ENCODE assay signal across 8 cellular contexts in the genomic region with DNA sequence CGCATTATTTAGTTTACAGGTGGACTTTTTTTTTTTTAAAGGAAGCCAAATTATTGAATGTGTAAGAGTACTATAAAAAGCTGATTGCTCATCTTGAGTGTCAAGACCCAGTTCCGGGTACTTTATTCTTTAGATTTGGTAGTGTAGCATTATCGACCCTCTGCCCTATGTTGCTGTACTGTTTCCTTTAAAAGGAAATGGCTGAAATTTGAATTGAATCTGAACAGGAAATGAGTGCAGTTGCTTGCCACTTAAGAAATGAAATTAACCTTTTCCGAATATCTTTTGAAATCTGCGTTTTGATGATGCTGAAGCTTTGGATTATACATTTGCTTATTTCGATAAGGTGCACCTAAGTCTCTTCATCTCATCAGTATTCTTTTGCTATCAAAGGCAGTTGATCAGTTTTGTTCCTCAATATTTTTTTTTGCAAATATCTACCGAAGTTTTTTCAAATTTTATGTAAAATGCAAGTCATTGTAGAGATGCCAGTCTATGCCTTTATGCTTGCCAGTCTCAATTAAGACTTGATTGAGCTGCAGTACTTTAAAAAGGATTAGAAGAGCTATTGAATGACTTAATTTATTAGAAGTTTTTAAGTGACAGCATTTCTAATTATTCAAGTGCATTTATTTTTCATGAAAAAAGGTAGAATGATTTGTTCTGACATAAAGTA. TPM values are rescaled to one million over a fixed set of nuclear protein-coding genes. Genes with fewer than 3 reads are reported as not detected.
DNase-seq lines count a peak whose midpoint lies in the region; ATAC-seq, FAIRE-seq and TF ChIP-seq lines count a peak whose summit lies in the region.

No MANE protein-coding gene starts in this region.

- TF ChIP-seq CTCF in SK-N-SH (IDR thresholded peaks at IDR 0.05), result no peak
- no peak for TF ChIP-seq CTCF in suprapubic skin (IDR thresholded peaks at IDR 0.05)

- intact Hi-C loops in activated CD4-positive, alpha-beta memory T cell treated with anti-CD3 and anti-CD28 coated beads for 36 hours (cut with micrococcal nuclease), result loop anchor here (2.0 to 10.0 kb wide), 2 partner anchors 56 to 178 kb away; no protein-coding TSS in a partner anchor

- peak overlapping the region; percentile 90 for H3K4me3 Mint-ChIP-seq in activated CD4-positive, alpha-beta memory T cell treated with anti-CD3 and anti-CD28 coated beads for 36 hours

- DNase-seq in SK-N-SH (no peak), suprapubic skin (ENCODE audit: low spot score in 2 of 2) (no peak), GM12891 (ENCODE audit: insufficient read length, low spot score) (no peak)
- no peak for DNase-seq in activated CD4-positive, alpha-beta memory T cell treated with anti-CD3 and anti-CD28 coated beads for 36 hours

- no peak for FAIRE-seq in GM12891 (lab: Jason Lieb, UNC)

- H3K27ac Mint-ChIP-seq in activated CD4-positive, alpha-beta memory T cell treated with anti-CD3 and anti-CD28 coated beads for 36 hours, result peak overlapping the region; percentile 98

- H3K27ac ChIP-seq in SK-N-SH (ENCODE audit: low read depth in 2 of 2, low read length in 1 of 2), result peak overlapping the region; percentile 72 to 86
- H3K27ac ChIP-seq in suprapubic skin, result peak overlapping the region; percentile 97

- no peak for TF ChIP-seq RAD21 in SK-N-SH (IDR thresholded peaks at IDR 0.05; ENCODE audit: low read length)

- H3K36me3 ChIP-seq in SK-N-SH (replicated peaks in 1 of 2; ENCODE audit: control insufficient read depth in 1 of 2, insufficient read depth in 2 of 2, low read length in 1 of 2), result peaks cover 11 to 19% of the 10 kb centered on the region in 2 experiments
- H3K36me3 ChIP-seq in suprapubic skin, result no peaks in the 10 kb centered on the region

- peaks cover 32% of the 10 kb centered on the region for H3K36me3 Mint-ChIP-seq in activated CD4-positive, alpha-beta memory T cell treated with anti-CD3 and anti-CD28 coated beads for 36 hours

- ATAC-seq in SK-N-SH treated with all-trans-retinoic acid at 6 μM for 48 hours (no peak), GM21737 (IDR thresholded peaks at IDR 0.05; ENCODE audit: unreplicated experiment) (no peak), HG02642 (IDR thresholded peaks at IDR 0.05; ENCODE audit: poor library complexity, unreplicated experiment) (no peak)

- H3K79me2 ChIP-seq in SK-N-SH (ENCODE audit: insufficient read depth), result peaks cover 91% of the 10 kb centered on the region

- 14% methylated on average over 7 of the region's 7 CpGs for WGBS in SK-N-SH (ENCODE audit: low lambda C conversion rate)
- WGBS in suprapubic skin, result 8% methylated on average over 7 of the region's 7 CpGs

- peaks cover 4 to 9% of the 10 kb centered on the region in 2 experiments; a peak in 2 of 4 replicates for H3K4me1 ChIP-seq in SK-N-SH (ENCODE audit: control insufficient read depth in 1 of 2, insufficient read depth in 2 of 2, low read depth in 1 of 2, low read length in 1 of 2)
- peaks cover 62% of the 10 kb centered on the region for H3K4me1 ChIP-seq in suprapubic skin

- TF ChIP-seq EP300 in SK-N-SH (IDR thresholded peaks at IDR 0.05; ENCODE audit: borderline replicate concordance in 1 of 2, low read depth in 1 of 2, low read length in 1 of 2) (no peak), suprapubic skin (IDR thresholded peaks at IDR 0.05) (no peak)

- peaks cover 45% of the 10 kb centered on the region for H3K4me1 Mint-ChIP-seq in activated CD4-positive, alpha-beta memory T cell treated with anti-CD3 and anti-CD28 coated beads for 36 hours (ENCODE audit: low read depth)

- H4K20me1 ChIP-seq in SK-N-SH (ENCODE audit: insufficient read depth), result peaks cover 56% of the 10 kb centered on the region

- H3K9me3 ChIP-seq in SK-N-SH (no peaks in the 10 kb centered on the region), iPS-18c (ENCODE audit: control insufficient read depth, insufficient read depth, low read length) (no peaks in the 10 kb centered on the region), suprapubic skin (no peaks in the 10 kb centered on the region)

- CTCF ChIA-PET in SK-N-SH (lab: Yijun Ruan, JAX), result interaction anchor here (0.9 to 3.0 kb wide), 6 partner anchors 12 to 57 kb away, joined by 3 to 16 read pairs (median 3); a partner anchor contains a TSS
- CTCF ChIA-PET in activated CD4-positive, alpha-beta memory T cell treated with anti-CD3 and anti-CD28 coated beads for 36 hours (lab: Charles Lee), result interaction anchor here (0.7 to 3.4 kb wide), 2 partner anchors 12 to 82 kb away, joined by 4 to 19 read pairs; a partner anchor contains a TSS

- no peaks in the 10 kb centered on the region for H3K9me3 Mint-ChIP-seq in activated CD4-positive, alpha-beta memory T cell treated with anti-CD3 and anti-CD28 coated beads for 36 hours

- H3K9ac ChIP-seq in SK-N-SH, result peak overlapping the region; percentile 88

- H3K27me3 Mint-ChIP-seq in activated CD4-positive, alpha-beta memory T cell treated with anti-CD3 and anti-CD28 coated beads for 36 hours, result no peaks in the 10 kb centered on the region

- H3K4me3 ChIP-seq in SK-N-SH (ENCODE audit: low read depth in 2 of 2, low read length in 1 of 2), result peak overlapping the region; percentile 74 to 79
- peak overlapping the region; percentile 68 for H3K4me3 ChIP-seq in iPS-18c (ENCODE audit: insufficient read depth, low read depth, low read length)
- peak overlapping the region; percentile 82 for H3K4me3 ChIP-seq in suprapubic skin

- POLR2A ChIA-PET in SK-N-SH (lab: Yijun Ruan, JAX), result interaction anchor here (1.2 to 4.8 kb wide), 2 partner anchors 12 to 17 kb away, joined by 3 to 37 read pairs; a partner anchor contains a TSS
- POLR2A ChIA-PET in activated CD4-positive, alpha-beta memory T cell treated with anti-CD3 and anti-CD28 coated beads for 36 hours (lab: Charles Lee), result interaction anchor here (0.8 to 3.6 kb wide), 5 partner anchors 11 to 884 kb away, joined by 3 to 59 read pairs (median 4); a partner anchor contains a TSS

- no peaks in the 10 kb centered on the region for H3K9me2 ChIP-seq in SK-N-SH

- no peaks in the 10 kb centered on the region for H3K27me3 ChIP-seq in SK-N-SH (ENCODE audit: insufficient read depth)
- H3K27me3 ChIP-seq in suprapubic skin, result no peaks in the 10 kb centered on the region

- H2AFZ ChIP-seq in SK-N-SH (ENCODE audit: low read depth), result no peak overlapping the region

- peak overlapping the region; percentile 97 for H3K4me2 ChIP-seq in SK-N-SH

- TF ChIP-seq POLR2A in suprapubic skin (IDR thresholded peaks at IDR 0.05), result no peak
- no peak for TF ChIP-seq POLR2A in GM12891 (IDR thresholded peaks at IDR 0.05; ENCODE audit: low read depth, low read length)

- peaks cover 29% of the 10 kb centered on the region for H3F3A ChIP-seq in SK-N-SH (replicated peaks; ENCODE audit: insufficient read depth)

TF ChIP-seq in SK-N-SH treated with all-trans-retinoic acid at 6 μM for 48 hours, 23 proteins besides CTCF, POLR2A, EP300 and RAD21 (continues in another document):
- no peak for TF ChIP-seq TCF4 (CRISPR knock-in tag; IDR thresholded peaks at IDR 0.05; ENCODE audit: borderline replicate concordance)
- TF ChIP-seq ZFP3 (CRISPR knock-in tag; IDR thresholded peaks at IDR 0.05), result no peak
- TF ChIP-seq RARB (CRISPR knock-in tag; IDR thresholded peaks at IDR 0.05), result no peak
- no peak for TF ChIP-seq ZC3H10 (CRISPR knock-in tag; IDR thresholded peaks at IDR 0.05)
- no peak for TF ChIP-seq ARNTL (CRISPR knock-in tag; IDR thresholded peaks at IDR 0.05; ENCODE audit: borderline replicate concordance, low read depth)

TF ChIP-seq in GM12891, 5 proteins besides CTCF, POLR2A, EP300 and RAD21:
- no peak for TF ChIP-seq SPI1 (IDR thresholded peaks at IDR 0.05; ENCODE audit: low read depth, low read length)
- no peak for TF ChIP-seq POU2F2 (IDR thresholded peaks at IDR 0.05; ENCODE audit: low read depth, low read length)
- TF ChIP-seq PAX5 (IDR thresholded peaks at IDR 0.05; ENCODE audit: insufficient read depth, low read length, severe bottlenecking), result no peak
- no peak for TF ChIP-seq POLR2AphosphoS5 (IDR thresholded peaks at IDR 0.05; ENCODE audit: low read depth, low read length)
- TF ChIP-seq TAF1 (IDR thresholded peaks at IDR 0.05; ENCODE audit: low read depth, low read length), result no peak

RNA-seq across cellular contexts. Expression of a gene that starts 1.8 kb away (rescaled TPM):
- 74.5 and 79.3 TPM in 2 replicates for polyA plus RNA-seq in SK-N-SH (2012; rRNA removed)
- 60.0 and 61.0 TPM in 2 replicates for polyA plus RNA-seq in SK-N-SH (2012; cell fraction: cytosol; rRNA removed)
- polyA plus RNA-seq in SK-N-SH (2012; cell fraction: nucleus; rRNA removed), result 92.6 and 156 TPM in 2 replicates
- total RNA-seq in activated CD4-positive, alpha-beta memory T cell treated with anti-CD3 and anti-CD28 coated beads for 36 hours, result 10 to 100 TPM; 74.8 to 84.0 TPM
- 10 to 100 TPM; 49.4 to 84.1 (median 57.1) TPM for total RNA-seq in suprapubic skin
- 35.0 TPM for polyA plus RNA-seq in GM12891 (2012; ENCODE audit: low read depth, missing spikeins)

RNA-seq across cellular contexts. Expression of a gene that starts 11.8 kb away (rescaled TPM):
- 10.1 and 11.2 TPM in 2 replicates for polyA plus RNA-seq in SK-N-SH (2012; rRNA removed)
- polyA plus RNA-seq in SK-N-SH (2012; cell fraction: cytosol; rRNA removed), result 12.4 and 14.1 TPM in 2 replicates
- polyA plus RNA-seq in SK-N-SH (2012; cell fraction: nucleus; rRNA removed), result 4.4 and 6.9 TPM in 2 replicates
- total RNA-seq in activated CD4-positive, alpha-beta memory T cell treated with anti-CD3 and anti-CD28 coated beads for 36 hours, result 10 to 100 TPM; 11.8 to 12.3 TPM
- 10 to 100 TPM in 2 of 4 donors, 1 to 10 TPM in 2; 4.1 to 13.1 (median 9.0) TPM for total RNA-seq in suprapubic skin
- 7.1 TPM for polyA plus RNA-seq in GM12891 (2012; ENCODE audit: low read depth, missing spikeins)

RNA-seq across cellular contexts. Expression of a gene that starts 11.9 kb away (rescaled TPM):
- 61.6 and 72.4 TPM in 2 replicates for polyA plus RNA-seq in SK-N-SH (2012; rRNA removed)
- polyA plus RNA-seq in SK-N-SH (2012; cell fraction: cytosol; rRNA removed), result 20.3 and 28.5 TPM in 2 replicates
- polyA plus RNA-seq in SK-N-SH (2012; cell fraction: nucleus; rRNA removed), result 344 and 424 TPM in 2 replicates
- total RNA-seq in activated CD4-positive, alpha-beta memory T cell treated with anti-CD3 and anti-CD28 coated beads for 36 hours, result 100 to 1,000 TPM; 106 to 112 TPM
- total RNA-seq in suprapubic skin, result 100 to 1,000 TPM; 134 to 366 (median 154) TPM
- polyA plus RNA-seq in GM12891 (2012; ENCODE audit: low read depth, missing spikeins), result 22.0 TPM

RNA-seq across cellular contexts. Expression of a gene that starts 45.1 kb away (rescaled TPM):
- polyA plus RNA-seq in SK-N-SH (2012; rRNA removed), result 31.6 and 38.5 TPM in 2 replicates
- 19.6 and 23.8 TPM in 2 replicates for polyA plus RNA-seq in SK-N-SH (2012; cell fraction: cytosol; rRNA removed)
- polyA plus RNA-seq in SK-N-SH (2012; cell fraction: nucleus; rRNA removed), result 72.1 and 75.8 TPM in 2 replicates
- 10 to 100 TPM; 10.2 to 10.5 TPM for total RNA-seq in activated CD4-positive, alpha-beta memory T cell treated with anti-CD3 and anti-CD28 coated beads for 36 hours
- 10 to 100 TPM; 10.5 to 19.7 (median 16.9) TPM for total RNA-seq in suprapubic skin
- 8.9 TPM for polyA plus RNA-seq in GM12891 (2012; ENCODE audit: low read depth, missing spikeins)

RNA-seq across cellular contexts. Expression of a gene that starts 54.8 kb away (rescaled TPM):
- 9.8 and 10.9 TPM in 2 replicates for polyA plus RNA-seq in SK-N-SH (2012; rRNA removed)
- 5.9 and 7.9 TPM in 2 replicates for polyA plus RNA-seq in SK-N-SH (2012; cell fraction: cytosol; rRNA removed)
- polyA plus RNA-seq in SK-N-SH (2012; cell fraction: nucleus; rRNA removed), result 24.6 and 27.4 TPM in 2 replicates
- total RNA-seq in activated CD4-positive, alpha-beta memory T cell treated with anti-CD3 and anti-CD28 coated beads for 36 hours, result 10 to 100 TPM; 13.5 to 14.6 TPM
- 1 to 10 TPM; 3.5 to 6.6 (median 4.7) TPM for total RNA-seq in suprapubic skin
- 6.4 TPM for polyA plus RNA-seq in GM12891 (2012; ENCODE audit: low read depth, missing spikeins)
